Comparison of ENCODE assay signal across 8 cellular contexts in the genomic region with DNA sequence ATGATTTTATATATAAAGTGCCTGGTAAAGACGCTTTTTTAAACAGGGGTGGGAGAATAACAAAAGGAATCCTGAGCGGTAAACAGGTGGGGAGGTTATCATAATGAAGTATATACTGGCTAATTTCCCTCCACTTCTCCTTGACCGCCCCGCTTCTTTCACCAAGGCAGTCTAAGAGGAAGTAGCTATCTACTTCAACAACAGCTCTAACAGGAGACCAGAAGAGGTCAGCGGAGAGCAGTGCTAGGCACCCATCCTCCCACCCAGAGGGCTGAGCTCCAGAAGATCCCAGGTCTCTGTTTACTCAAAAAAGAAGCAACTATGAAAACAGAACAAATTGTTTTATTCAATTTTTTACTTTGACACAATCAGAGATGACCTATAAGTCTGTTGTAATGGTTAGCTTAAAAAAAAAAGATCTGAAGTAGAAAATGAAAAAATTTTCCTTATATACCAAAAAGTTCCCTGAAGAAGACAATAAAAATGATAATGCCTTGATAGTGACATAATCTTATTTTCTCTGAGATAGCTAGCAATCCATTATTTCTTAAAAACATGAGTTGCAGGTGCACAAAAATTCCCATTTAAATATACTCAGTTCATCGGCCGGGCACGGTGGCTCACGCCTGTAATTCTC.
DNase-seq lines count a peak whose midpoint lies in the region; ATAC-seq and TF ChIP-seq lines count a peak whose summit lies in the region.

No MANE protein-coding gene starts in this region.

- H3K4me3 ChIP-seq in NT2/D1 (ENCODE audit: insufficient read length, low read depth): no peak overlapping the region
- H3K4me3 ChIP-seq in adrenal gland: no peak overlapping the region
- no peak overlapping the region for H3K4me3 ChIP-seq in hepatocyte
- no peak overlapping the region for H3K4me3 ChIP-seq in smooth muscle cell

- TF ChIP-seq POLR2A in adrenal gland (IDR thresholded peaks at IDR 0.05): no peak

- H3K36me3 ChIP-seq in NT2/D1 (ENCODE audit: insufficient read depth, insufficient read length, low read length): no peaks in the 10 kb centered on the region
- no peaks in the 10 kb centered on the region for H3K36me3 ChIP-seq in adrenal gland (replicated peaks in 1 of 2)
- H3K36me3 ChIP-seq in hepatocyte (replicated peaks; ENCODE audit: insufficient read depth, low read depth): no peaks in the 10 kb centered on the region
- H3K36me3 ChIP-seq in smooth muscle cell (ENCODE audit: low read depth): no peaks in the 10 kb centered on the region

- TF ChIP-seq CTCF in adrenal gland (IDR thresholded peaks at IDR 0.05) (peak; percentile 30 to 60 (median 54)), hepatocyte (IDR thresholded peaks at IDR 0.05; ENCODE audit: poor library complexity) (peak; percentile 71), smooth muscle cell (IDR thresholded peaks at IDR 0.05; ENCODE audit: borderline replicate concordance, insufficient read depth, poor library complexity, severe bottlenecking) (peak; percentile 48), omental fat pad (IDR thresholded peaks at IDR 0.05) (no peak)

- H3K9ac ChIP-seq in NT2/D1 (ENCODE audit: insufficient read length, low read depth) (no peak overlapping the region), smooth muscle cell (ENCODE audit: low read depth) (no peak overlapping the region)

- ATAC-seq in GM19351 (IDR thresholded peaks at IDR 0.05; ENCODE audit: unreplicated experiment) (peak; percentile 93), HG03571 (IDR thresholded peaks at IDR 0.05; ENCODE audit: unreplicated experiment) (peak; percentile 62), omental fat pad (ENCODE audit: low FRiP score) (no peak)

- intact Hi-C loops in adrenal gland (cut with DNase I): no loop called here

- peak; percentile 64 for DNase-seq in DMS153 (lab: John Stamatoyannopoulos, UW)
- peak; percentile 49 for DNase-seq in NT2/D1 (ENCODE audit: low read depth, low spot score)
- peak; percentile 50 to 82 (median 59) for DNase-seq in adrenal gland
- DNase-seq in hepatocyte (ENCODE audit: low spot score): peak; percentile 74
- no peak for DNase-seq in smooth muscle cell (lab: John Stamatoyannopoulos, UW; ENCODE audit: unreplicated experiment)
- DNase-seq in omental fat pad (ENCODE audit: low spot score): no peak

- no peaks in the 10 kb centered on the region for H3F3A ChIP-seq in smooth muscle cell (ENCODE audit: low read depth)

- H3K27me3 ChIP-seq in NT2/D1 (ENCODE audit: insufficient read depth, insufficient read length) (no peaks in the 10 kb centered on the region), adrenal gland (no peaks in the 10 kb centered on the region), hepatocyte (no peaks in the 10 kb centered on the region), smooth muscle cell (ENCODE audit: low read depth) (no peaks in the 10 kb centered on the region)

- H3K4me2 ChIP-seq in hepatocyte: no peak overlapping the region
- no peak overlapping the region for H3K4me2 ChIP-seq in smooth muscle cell

- H3K9me2 ChIP-seq in hepatocyte (replicated peaks; ENCODE audit: insufficient read depth): no peaks in the 10 kb centered on the region

- H3K9me3 ChIP-seq in NT2/D1 (ENCODE audit: insufficient read depth, low read length) (no peaks in the 10 kb centered on the region), adrenal gland (replicated peaks in 1 of 3) (no peaks in the 10 kb centered on the region), hepatocyte (ENCODE audit: low read depth) (no peaks in the 10 kb centered on the region), smooth muscle cell (replicated peaks; ENCODE audit: low read depth) (no peaks in the 10 kb centered on the region)

- H3K27ac ChIP-seq in adrenal gland: no peak overlapping the region
- no peak overlapping the region for H3K27ac ChIP-seq in hepatocyte
- no peak overlapping the region for H3K27ac ChIP-seq in smooth muscle cell (ENCODE audit: low read depth)

- H2AFZ ChIP-seq in hepatocyte: no peak overlapping the region
- H2AFZ ChIP-seq in smooth muscle cell (ENCODE audit: low read depth): no peak overlapping the region

- H4K20me1 ChIP-seq in hepatocyte (ENCODE audit: insufficient read depth, poor library complexity, severe bottlenecking) (no peaks in the 10 kb centered on the region), smooth muscle cell (ENCODE audit: low read depth) (no peaks in the 10 kb centered on the region)

- WGBS in adrenal gland, 4 donors: 51 to 57% (median 54%) methylated on average over 9 of the region's 9 CpGs
- 59% methylated on average over 9 of the region's 9 CpGs for WGBS in hepatocyte (ENCODE audit: low lambda C conversion rate, missing lambda C conversion rate)
- 58% methylated on average over 9 of the region's 9 CpGs for WGBS in smooth muscle cell (ENCODE audit: low lambda C conversion rate)

- H3K4me1 ChIP-seq in NT2/D1 (ENCODE audit: insufficient read depth, insufficient read length) (no peaks in the 10 kb centered on the region), adrenal gland (replicated peaks in 1 of 2) (peaks cover 0 to 17% of the 10 kb centered on the region in 2 donors), hepatocyte (ENCODE audit: insufficient read depth) (no peaks in the 10 kb centered on the region), smooth muscle cell (ENCODE audit: low read depth) (no peaks in the 10 kb centered on the region)

- H3K79me2 ChIP-seq in hepatocyte (no peaks in the 10 kb centered on the region), smooth muscle cell (ENCODE audit: low read depth) (no peaks in the 10 kb centered on the region)

Comparison
In these comparisons a context has a peak if more than half of its experiments do, and no peak if none do; other contexts are left out.
1. DNase-seq: peak in DMS153 (single experiment), NT2/D1 (single experiment), adrenal gland (7 of 7) and hepatocyte (single experiment); none in smooth muscle cell (single experiment) and omental fat pad (single experiment).
2. CTCF ChIP-seq: peak in adrenal gland (6 of 6), hepatocyte (single experiment) and smooth muscle cell (single experiment); none in omental fat pad (0 of 3).